In genomic region chr12:9672340-9672739, GRCh38 we compare ENCODE assay signal across 8 cellular contexts. TPM values are rescaled to one million over a fixed set of nuclear protein-coding genes. Genes with fewer than 3 reads are reported as not detected.
DNase-seq lines count a peak whose midpoint lies in the region; ATAC-seq and TF ChIP-seq lines count a peak whose summit lies in the region.
"Not testable (repeated sequence)": the region's sequence is repeated elsewhere in the genome, so short reads cannot be mapped to it uniquely, and the experiment has no call there.

No MANE protein-coding gene starts in this region.

- H3K36me3 ChIP-seq in CD4-positive, alpha-beta memory T cell (ENCODE audit: insufficient read depth, low read length); HEK293 (ENCODE audit: control insufficient read depth in 2 of 2, insufficient read depth in 1 of 2, low read length in 2 of 2); duodenal mucosa (ENCODE audit: control insufficient read depth in 1 of 2, insufficient read depth in 2 of 2, low read length in 2 of 2): not testable (repeated sequence)
- peaks cover 29% of the 10 kb centered on the region for H3K36me3 ChIP-seq in SU-DHL-6 (ENCODE audit: low read length)

- TF ChIP-seq CTCF in HEK293 (tag by site-specific recombination; IDR thresholded peaks at IDR 0.05); SU-DHL-6 (IDR thresholded peaks at IDR 0.05; ENCODE audit: insufficient read depth, low read length, poor library complexity, severe bottlenecking); type B pancreatic cell (conservative IDR thresholded peaks at IDR 0.05): not testable (repeated sequence)

- DNase-seq in CD4-positive, alpha-beta memory T cell; activated CD4-positive, alpha-beta memory T cell treated with anti-CD3 and anti-CD28 coated beads, Interleukin-2, amount 10 ng/mL, durations not matched to agents 7 days and 5 days; activated naive CD4-positive, alpha-beta T cell treated with anti-CD3 and anti-CD28 coated beads for 36 hours; natural killer cell treated with Interleukin-12 subunit alpha and Interleukin-12 subunit beta and Interleukin-15 and Interleukin-18, amount 100 ng/mL, for 72 hours (ENCODE audit: low spot score); type B pancreatic cell (ENCODE audit: extremely low spot score, unreplicated experiment): not testable (repeated sequence)

- H3K27me3 Mint-ChIP-seq in CD4-positive, alpha-beta memory T cell; activated CD4-positive, alpha-beta memory T cell treated with anti-CD3 and anti-CD28 coated beads, Interleukin-2, amount 10 ng/mL, durations not matched to agents 7 days and 5 days; activated naive CD4-positive, alpha-beta T cell treated with anti-CD3 and anti-CD28 coated beads for 36 hours (ENCODE audit: low read depth); natural killer cell treated with Interleukin-12 subunit alpha and Interleukin-12 subunit beta and Interleukin-15 and Interleukin-18, amount 100 ng/mL, for 72 hours; type B pancreatic cell: not testable (repeated sequence)

- not testable (repeated sequence) for H3K9me3 Mint-ChIP-seq in CD4-positive, alpha-beta memory T cell; activated CD4-positive, alpha-beta memory T cell treated with anti-CD3 and anti-CD28 coated beads, Interleukin-2, amount 10 ng/mL, durations not matched to agents 7 days and 5 days; activated naive CD4-positive, alpha-beta T cell treated with anti-CD3 and anti-CD28 coated beads for 36 hours; natural killer cell treated with Interleukin-12 subunit alpha and Interleukin-12 subunit beta and Interleukin-15 and Interleukin-18, amount 100 ng/mL, for 72 hours; type B pancreatic cell

- H3F3A ChIP-seq in SU-DHL-6 (ENCODE audit: insufficient read depth), result peaks cover 70% of the 10 kb centered on the region

- H3K4me1 ChIP-seq in CD4-positive, alpha-beta memory T cell (ENCODE audit: insufficient read depth, low read length), result peaks cover 72% of the 10 kb centered on the region
- H3K4me1 ChIP-seq in HEK293 (ENCODE audit: control insufficient read depth, insufficient read depth, low read length), result not testable (repeated sequence)
- peaks cover 0 to 11% of the 10 kb centered on the region in 2 donors for H3K4me1 ChIP-seq in duodenal mucosa (ENCODE audit: control insufficient read depth in 1 of 2, insufficient read depth in 2 of 2, low read length in 2 of 2)

- intact Hi-C loops in CD4-positive, alpha-beta memory T cell (cut with micrococcal nuclease), result loop anchor here (2.0 kb wide), 1 partner anchor 14 kb away; no protein-coding TSS in a partner anchor
- intact Hi-C loops in activated naive CD4-positive, alpha-beta T cell treated with anti-CD3 and anti-CD28 coated beads for 36 hours (cut with micrococcal nuclease), result not testable (repeated sequence)

- H3K9me2 ChIP-seq in SU-DHL-6 (replicated peaks; ENCODE audit: insufficient read depth, low read length), result not testable (repeated sequence)

- not testable (repeated sequence) for H3K9me3 ChIP-seq in CD4-positive, alpha-beta memory T cell (ENCODE audit: control insufficient read depth in 1 of 2, low read length in 2 of 2); HEK293 (ENCODE audit: control insufficient read depth, insufficient read depth, low read depth, low read length); SU-DHL-6 (ENCODE audit: insufficient read depth, low read length); duodenal mucosa (ENCODE audit: control insufficient read depth in 1 of 2, low read length in 2 of 2)

- peak overlapping the region; percentile 79 for H3K27ac ChIP-seq in CD4-positive, alpha-beta memory T cell (ENCODE audit: low read depth, low read length)
- H3K27ac ChIP-seq in HEK293 (ENCODE audit: extremely low read depth, low read depth, low read length), result not testable (repeated sequence)
- H3K27ac ChIP-seq in SU-DHL-6 (ENCODE audit: low read depth, low read length), result peak overlapping the region; percentile 99
- peak overlapping the region; percentile 10 for H3K27ac ChIP-seq in duodenal mucosa (ENCODE audit: low read depth, low read length)

- peaks cover 76% of the 10 kb centered on the region for H3K79me2 ChIP-seq in SU-DHL-6 (ENCODE audit: insufficient read depth, low read length)

- H3K4me1 Mint-ChIP-seq in CD4-positive, alpha-beta memory T cell, result peaks cover 46 to 89% (median 63%) of the 10 kb centered on the region in 4 donors
- H3K4me1 Mint-ChIP-seq in activated CD4-positive, alpha-beta memory T cell treated with anti-CD3 and anti-CD28 coated beads, Interleukin-2, amount 10 ng/mL, durations not matched to agents 7 days and 5 days, result peaks cover 41% of the 10 kb centered on the region
- H3K4me1 Mint-ChIP-seq in activated naive CD4-positive, alpha-beta T cell treated with anti-CD3 and anti-CD28 coated beads for 36 hours (ENCODE audit: low read depth), result peaks cover 36% of the 10 kb centered on the region
- H3K4me1 Mint-ChIP-seq in natural killer cell treated with Interleukin-12 subunit alpha and Interleukin-12 subunit beta and Interleukin-15 and Interleukin-18, amount 100 ng/mL, for 72 hours (ENCODE audit: low read depth in 2 of 2), result peaks cover 74 to 84% of the 10 kb centered on the region in 2 donors
- not testable (repeated sequence) for H3K4me1 Mint-ChIP-seq in type B pancreatic cell (ENCODE audit: unreplicated experiment)

- peak overlapping the region; percentile 85 for H3K9ac ChIP-seq in SU-DHL-6 (ENCODE audit: low read length)
- H3K9ac ChIP-seq in duodenal mucosa (ENCODE audit: low read depth in 1 of 2, low read length in 2 of 2), result not testable (repeated sequence)

- POLR2A ChIA-PET in CD4-positive, alpha-beta memory T cell (lab: Charles Lee; ENCODE audit: partially characterized antibody), result interaction anchor here (0.9 to 20.4 kb wide), 13 partner anchors 11 to 97 kb away, joined by 3 to 850 read pairs (median 9); partner anchors contain the start of genes CD69 and CLEC2D
- POLR2A ChIA-PET in HEK293 (lab: Yijun Ruan, JAX), result not testable (repeated sequence)
- POLR2A ChIA-PET in activated CD4-positive, alpha-beta memory T cell treated with anti-CD3 and anti-CD28 coated beads, Interleukin-2, amount 10 ng/mL, durations not matched to agents 7 days and 5 days (lab: Charles Lee), result interaction anchor here (0.6 to 7.4 kb wide), 15 partner anchors 10 to 196 kb away, joined by 3 to 349 read pairs (median 16); partner anchors contain the start of genes CD69, CLEC2B and CLECL1

- not testable (repeated sequence) for ATAC-seq in natural killer cell treated with Interleukin-12 subunit alpha and Interleukin-12 subunit beta and Interleukin-15 and Interleukin-18, amount 100 ng/mL, for 72 hours

- H3K27ac Mint-ChIP-seq in CD4-positive, alpha-beta memory T cell, result peak overlapping the region; percentile 79 to 98 (median 96)
- peak overlapping the region; percentile 98 for H3K27ac Mint-ChIP-seq in activated CD4-positive, alpha-beta memory T cell treated with anti-CD3 and anti-CD28 coated beads, Interleukin-2, amount 10 ng/mL, durations not matched to agents 7 days and 5 days
- H3K27ac Mint-ChIP-seq in activated naive CD4-positive, alpha-beta T cell treated with anti-CD3 and anti-CD28 coated beads for 36 hours, result peak overlapping the region; percentile 97
- H3K27ac Mint-ChIP-seq in natural killer cell treated with Interleukin-12 subunit alpha and Interleukin-12 subunit beta and Interleukin-15 and Interleukin-18, amount 100 ng/mL, for 72 hours, result peak overlapping the region; percentile 88 to 92
- peak overlapping the region; percentile 57 for H3K27ac Mint-ChIP-seq in type B pancreatic cell

- CTCF ChIA-PET in CD4-positive, alpha-beta memory T cell (lab: Charles Lee; ENCODE audit: partially characterized antibody), result interaction anchor here (1.1 to 2.7 kb wide), 2 partner anchors 10 to 24 kb away, joined by 5 to 12 read pairs; no protein-coding TSS in a partner anchor
- CTCF ChIA-PET in HEK293 (lab: Yijun Ruan, JAX), result not testable (repeated sequence)
- CTCF ChIA-PET in activated CD4-positive, alpha-beta memory T cell treated with anti-CD3 and anti-CD28 coated beads, Interleukin-2, amount 10 ng/mL, durations not matched to agents 7 days and 5 days (lab: Charles Lee), result interaction anchor here (0.9 to 1.3 kb wide), 4 partner anchors 15 to 70 kb away, joined by 3 to 4 read pairs (median 4); no protein-coding TSS in a partner anchor
- CTCF ChIA-PET in activated naive CD4-positive, alpha-beta T cell treated with anti-CD3 and anti-CD28 coated beads for 36 hours (lab: Charles Lee), result interaction anchor here (1.6 kb wide), 1 partner anchor 37 kb away, joined by 5 read pairs; no protein-coding TSS in a partner anchor

- H3K4me2 ChIP-seq in SU-DHL-6 (ENCODE audit: low read depth, low read length, poor library complexity, severe bottlenecking), result peak overlapping the region; percentile 90

- H4K20me1 ChIP-seq in SU-DHL-6 (ENCODE audit: low read depth, low read length), result not testable (repeated sequence)

- H3K4me3 Mint-ChIP-seq in CD4-positive, alpha-beta memory T cell, result peak overlapping the region; percentile 87 to 95 (median 94)
- H3K4me3 Mint-ChIP-seq in activated CD4-positive, alpha-beta memory T cell treated with anti-CD3 and anti-CD28 coated beads, Interleukin-2, amount 10 ng/mL, durations not matched to agents 7 days and 5 days, result peak overlapping the region; percentile 92
- peak overlapping the region; percentile 90 for H3K4me3 Mint-ChIP-seq in activated naive CD4-positive, alpha-beta T cell treated with anti-CD3 and anti-CD28 coated beads for 36 hours
- H3K4me3 Mint-ChIP-seq in natural killer cell treated with Interleukin-12 subunit alpha and Interleukin-12 subunit beta and Interleukin-15 and Interleukin-18, amount 100 ng/mL, for 72 hours, result peak overlapping the region; percentile 89
- not testable (repeated sequence) for H3K4me3 Mint-ChIP-seq in type B pancreatic cell

- H3K27me3 ChIP-seq in CD4-positive, alpha-beta memory T cell (ENCODE audit: insufficient read depth, low read length); SU-DHL-6 (ENCODE audit: low read length); duodenal mucosa (ENCODE audit: control insufficient read depth in 1 of 2, insufficient read depth in 2 of 2, low read length in 2 of 2): not testable (repeated sequence)

- not testable (repeated sequence) for H2AFZ ChIP-seq in SU-DHL-6 (ENCODE audit: low read depth, low read length, severe bottlenecking)

- peak overlapping the region; percentile 68 to 74 for H3K4me3 ChIP-seq in CD4-positive, alpha-beta memory T cell (ENCODE audit: low read length in 2 of 2)
- not testable (repeated sequence) for H3K4me3 ChIP-seq in HEK293 (ENCODE audit: low read depth, low read length); duodenal mucosa (ENCODE audit: low read depth in 1 of 2, low read length in 2 of 2)
- H3K4me3 ChIP-seq in SU-DHL-6 (ENCODE audit: insufficient read depth, low read length, poor library complexity, severe bottlenecking), result peak overlapping the region; percentile 46

- peaks cover 43 to 53% of the 10 kb centered on the region in 2 donors for H3K36me3 Mint-ChIP-seq in CD4-positive, alpha-beta memory T cell
- peaks cover 81% of the 10 kb centered on the region for H3K36me3 Mint-ChIP-seq in activated CD4-positive, alpha-beta memory T cell treated with anti-CD3 and anti-CD28 coated beads, Interleukin-2, amount 10 ng/mL, durations not matched to agents 7 days and 5 days (ENCODE audit: low read depth)
- peaks cover 88% of the 10 kb centered on the region for H3K36me3 Mint-ChIP-seq in activated naive CD4-positive, alpha-beta T cell treated with anti-CD3 and anti-CD28 coated beads for 36 hours (ENCODE audit: low read depth)
- peaks cover 44% of the 10 kb centered on the region for H3K36me3 Mint-ChIP-seq in natural killer cell treated with Interleukin-12 subunit alpha and Interleukin-12 subunit beta and Interleukin-15 and Interleukin-18, amount 100 ng/mL, for 72 hours
- H3K36me3 Mint-ChIP-seq in type B pancreatic cell, result peaks cover 51% of the 10 kb centered on the region

RNA-seq across cellular contexts. Expression of gene CLEC2D, which starts 2.8 kb away (rescaled TPM):
- total RNA-seq in CD4-positive, alpha-beta memory T cell, result 100 to 1,000 TPM; 294 to 297 TPM
- 100 to 1,000 TPM; 241 to 288 TPM for polyA plus RNA-seq in CD4-positive, alpha-beta memory T cell
- total RNA-seq in activated CD4-positive, alpha-beta memory T cell treated with anti-CD3 and anti-CD28 coated beads, Interleukin-2, amount 10 ng/mL, durations not matched to agents 7 days and 5 days, result 100 to 1,000 TPM; 446 to 449 TPM
- total RNA-seq in activated naive CD4-positive, alpha-beta T cell treated with anti-CD3 and anti-CD28 coated beads for 36 hours, result 100 to 1,000 TPM; 176 to 184 TPM
- 100 to 1,000 TPM in 1 of 2 donors, 10 to 100 TPM in 1; 95.2 to 122 TPM for total RNA-seq in natural killer cell treated with Interleukin-12 subunit alpha and Interleukin-12 subunit beta and Interleukin-15 and Interleukin-18, amount 100 ng/mL, for 72 hours
- total RNA-seq in type B pancreatic cell (ENCODE audit: low replicate concordance), result 9.2 and 10.3 TPM in 2 replicates
